In the genomic region with DNA sequence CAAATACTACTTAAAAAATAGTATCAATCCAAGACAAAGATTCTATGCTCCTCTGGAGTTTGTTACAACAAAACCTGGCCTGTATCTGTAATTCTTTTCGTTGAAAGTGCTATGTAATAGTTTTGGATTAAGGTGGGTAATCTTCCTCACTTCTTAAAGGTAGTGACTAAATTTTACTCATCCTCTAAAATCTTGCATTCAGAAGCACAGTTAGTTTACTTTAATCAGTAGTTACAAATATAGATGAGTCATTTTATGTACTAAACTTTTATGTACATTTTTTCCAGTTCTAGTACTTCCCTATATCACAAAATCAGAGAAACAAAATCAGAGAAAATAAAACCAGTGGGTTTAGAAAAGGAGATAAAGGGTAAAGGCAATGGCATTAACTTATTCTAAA, we compare ENCODE assay signal across 29 cellular contexts.
"Had no signal": no experiment of that assay in that cellular context is flagged by ENCODE, and none has a peak within 500 bp of the region (broad histone marks: within the 10 kb centered on the region; RNA-seq: fewer than 3 reads in every experiment).

No MANE protein-coding gene starts in this region.

- H3K27me3 ChIP-seq: pancreas, stomach, tibial artery, upper lobe of right lung had no signal

- H3K4me1 Mint-ChIP-seq: activated naive CD8-positive, alpha-beta T cell treated with anti-CD3 and anti-CD28 coated beads, Interleukin-2, amount 50 U/mL, for 24 hours; memory B cell; neural crest cell had no signal

- H3K4me3 ChIP-seq: pancreas, prostate gland, skin epidermis, stomach, tibial artery, upper lobe of right lung had no signal

- DNase-seq: activated B cell treated with CpG ODN at 0.5 μM for 24 hours; activated CD4-positive, alpha-beta T cell treated with anti-CD3 and anti-CD28 coated beads, Interleukin-2, amount 50 U/mL, for 1 hour; activated CD8-positive, alpha-beta T cell treated with anti-CD3 and anti-CD28 coated beads for 36 hours; activated naive CD8-positive, alpha-beta T cell treated with anti-CD3 and anti-CD28 coated beads, Interleukin-2, amount 50 U/mL, for 24 hours; activated T-cell treated with anti-CD3 and anti-CD28 coated beads, Interleukin-2, amount 50 U/mL, for 4 hours; effector CD8-positive, alpha-beta T cell; erythroblast; head of caudate nucleus; hypothalamus; immature natural killer cell; kidney; naive thymus-derived CD8-positive, alpha-beta T cell; nucleus accumbens; pancreas; retina; stimulated activated CD4-positive, alpha-beta T cell treated with anti-CD3 and anti-CD28 coated beads, Interleukin-4, amount 100 ng/mL, for 4 hours; stimulated activated CD8-positive, alpha-beta memory T cell treated with anti-CD3 and anti-CD28 coated beads, Interleukin-4, amount 100 ng/mL, for 48 hours; stomach; tibial artery; upper lobe of right lung had no signal

- H3K4me3 Mint-ChIP-seq: activated B cell treated with CpG ODN at 0.5 μM for 24 hours; activated CD8-positive, alpha-beta T cell treated with anti-CD3 and anti-CD28 coated beads for 36 hours; activated naive CD4-positive, alpha-beta T cell treated with anti-CD3 and anti-CD28 coated beads, Interleukin-2, amount 50 U/mL, for 24 hours; activated naive CD8-positive, alpha-beta T cell treated with anti-CD3 and anti-CD28 coated beads, Interleukin-2, amount 50 U/mL, for 24 hours; activated T-cell treated with anti-CD3 and anti-CD28 coated beads, Interleukin-2, amount 50 U/mL, for 4 hours; immature natural killer cell; memory B cell; naive thymus-derived CD8-positive, alpha-beta T cell; neural crest cell; stimulated activated memory B cell treated with anti-CD40 and anti-IgM and Interleukin-4, amounts not matched to agents 10 μg/mL and 1 μg/mL and 100 μg/mL, for 72 hours; T-helper 2 cell treated with Interferon-gamma antibody and Interleukin-4, amounts not matched to agents 5 μg/mL and 100 μg/mL, for 36 hours had no signal

- H3K9me3 ChIP-seq: pancreas, prostate gland, stomach, tibial artery, upper lobe of right lung had no signal

- H3K27ac ChIP-seq: pancreas, prostate gland, skin epidermis, stomach, tibial artery, upper lobe of right lung had no signal

- H3K27me3 Mint-ChIP-seq: activated B cell treated with CpG ODN at 0.5 μM for 24 hours; activated CD8-positive, alpha-beta T cell treated with anti-CD3 and anti-CD28 coated beads for 36 hours; activated naive CD4-positive, alpha-beta T cell treated with anti-CD3 and anti-CD28 coated beads, Interleukin-2, amount 50 U/mL, for 24 hours; activated naive CD8-positive, alpha-beta T cell treated with anti-CD3 and anti-CD28 coated beads, Interleukin-2, amount 50 U/mL, for 24 hours; memory B cell; naive thymus-derived CD8-positive, alpha-beta T cell; stimulated activated memory B cell treated with anti-CD40 and anti-IgM and Interleukin-4, amounts not matched to agents 10 μg/mL and 1 μg/mL and 100 μg/mL, for 72 hours had no signal

- H3K27ac Mint-ChIP-seq: activated B cell treated with CpG ODN at 0.5 μM for 24 hours; activated CD8-positive, alpha-beta T cell treated with anti-CD3 and anti-CD28 coated beads for 36 hours; activated naive CD4-positive, alpha-beta T cell treated with anti-CD3 and anti-CD28 coated beads, Interleukin-2, amount 50 U/mL, for 24 hours; activated naive CD8-positive, alpha-beta T cell treated with anti-CD3 and anti-CD28 coated beads, Interleukin-2, amount 50 U/mL, for 24 hours; activated T-helper 2 cell treated with anti-CD3 and anti-CD28 coated beads, Interferon-gamma antibody, Interleukin-2, Interleukin-4, amounts not matched to agents 10 μg/mL and 5 μg/mL and 100 μg/mL, durations not matched to agents 14 hours and 24 hours and 36 hours; memory B cell; stimulated activated memory B cell treated with anti-CD40 and anti-IgM and Interleukin-4, amounts not matched to agents 10 μg/mL and 1 μg/mL and 100 μg/mL, for 72 hours; T-helper 2 cell treated with Interferon-gamma antibody and Interleukin-4, amounts not matched to agents 5 μg/mL and 100 μg/mL, for 36 hours had no signal

- H3K36me3 ChIP-seq: prostate gland had no signal

- ATAC-seq: activated CD8-positive, alpha-beta T cell treated with anti-CD3 and anti-CD28 coated beads for 36 hours; activated naive CD8-positive, alpha-beta T cell treated with anti-CD3 and anti-CD28 coated beads, Interleukin-2, amount 50 U/mL, for 24 hours; activated T-cell treated with anti-CD3 and anti-CD28 coated beads, Interleukin-2, amount 50 U/mL, for 4 hours; naive thymus-derived CD8-positive, alpha-beta T cell; pancreas; sciatic nerve; stimulated activated memory B cell treated with anti-CD40 and anti-IgM and Interleukin-4, amounts not matched to agents 10 μg/mL and 1 μg/mL and 100 μg/mL, for 72 hours; upper lobe of right lung had no signal

- H3K9me3 Mint-ChIP-seq: activated B cell treated with CpG ODN at 0.5 μM for 24 hours; activated CD8-positive, alpha-beta T cell treated with anti-CD3 and anti-CD28 coated beads for 36 hours; activated naive CD8-positive, alpha-beta T cell treated with anti-CD3 and anti-CD28 coated beads, Interleukin-2, amount 50 U/mL, for 24 hours; activated T-cell treated with anti-CD3 and anti-CD28 coated beads, Interleukin-2, amount 50 U/mL, for 4 hours; activated T-helper 2 cell treated with anti-CD3 and anti-CD28 coated beads, Interferon-gamma antibody, Interleukin-2, Interleukin-4, amounts not matched to agents 10 μg/mL and 5 μg/mL and 100 μg/mL, durations not matched to agents 14 hours and 24 hours and 36 hours; immature natural killer cell; neural crest cell; stimulated activated memory B cell treated with anti-CD40 and anti-IgM and Interleukin-4, amounts not matched to agents 10 μg/mL and 1 μg/mL and 100 μg/mL, for 72 hours; T-helper 2 cell treated with Interferon-gamma antibody and Interleukin-4, amounts not matched to agents 5 μg/mL and 100 μg/mL, for 36 hours had no signal
